Comparison of ENCODE assay signal across 7 cellular contexts in the genomic region with DNA sequence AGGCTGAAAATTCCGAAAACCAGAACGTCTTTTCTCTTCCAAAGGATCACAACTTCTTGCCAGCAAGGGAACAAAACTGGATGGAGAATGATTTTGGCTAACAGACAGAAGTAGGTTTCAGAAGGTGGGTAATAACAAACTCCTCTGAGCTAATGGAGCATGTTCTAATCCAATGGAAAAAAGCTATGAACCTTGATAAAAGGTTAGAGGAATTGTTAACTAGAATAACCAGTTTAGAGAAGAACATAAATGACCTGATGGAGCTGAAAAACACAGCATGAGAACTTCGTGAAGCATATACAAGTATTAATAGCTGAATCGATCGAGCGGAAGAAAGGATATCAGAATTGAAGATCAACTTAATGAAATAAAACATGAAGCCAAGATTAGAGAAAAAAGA.
DNase-seq lines count a peak whose midpoint lies in the region; ATAC-seq and TF ChIP-seq lines count a peak whose summit lies in the region.
"Not testable (repeated sequence)": the region's sequence is repeated elsewhere in the genome, so short reads cannot be mapped to it uniquely, and the experiment has no call there.

No MANE protein-coding gene starts in this region.

- H2BK20ac ChIP-seq in IMR-90 (ENCODE audit: low read depth, low read length), result not testable (repeated sequence)

- CTCF ChIA-PET in IMR-90 (lab: Yijun Ruan, JAX), result not testable (repeated sequence)

- in situ Hi-C loops in IMR-90 (cut with MboI; ENCODE audit: low sequenced_read_pairs), result not testable (repeated sequence)

- BruUV-seq in IMR-90 (replicated peaks; lab: Mats Ljungman, UMichigan), result not testable (repeated sequence)

- POLR2A ChIA-PET in IMR-90 (lab: Charles Lee; ENCODE audit: unreplicated experiment), result not testable (repeated sequence)

- not testable (repeated sequence) for H3K79me1 ChIP-seq in IMR-90 (ENCODE audit: low read depth in 1 of 2, low read length in 2 of 2)

- TF ChIP-seq RAD21 in IMR-90 (IDR thresholded peaks at IDR 0.05; ENCODE audit: low read length); Ishikawa (IDR thresholded peaks at IDR 0.05; ENCODE audit: low read depth): not testable (repeated sequence)

- not testable (repeated sequence) for H3K18ac ChIP-seq in IMR-90 (ENCODE audit: low read depth, low read length)

- H3K4me2 ChIP-seq in IMR-90 (ENCODE audit: low read depth, low read length), result not testable (repeated sequence)

- H4K91ac ChIP-seq in IMR-90 (ENCODE audit: insufficient read depth, low read depth, low read length), result not testable (repeated sequence)

- not testable (repeated sequence) for H3K27me3 ChIP-seq in IMR-90 (ENCODE audit: control insufficient read depth, insufficient read depth, low read length); thyroid gland

- not testable (repeated sequence) for H3K9ac ChIP-seq in IMR-90 (ENCODE audit: low read depth, low read length)

- DNase-seq in IMR-90, thyroid gland: not testable (repeated sequence)
- DNase-seq in left kidney (ENCODE audit: low read depth, low spot score) (peak; percentile 23), renal cortical epithelial cell (ENCODE audit: low read depth) (peak; percentile 22)

- not testable (repeated sequence) for H3K27me3 Mint-ChIP-seq in activated naive CD4-positive, alpha-beta T cell treated with anti-CD3 and anti-CD28 coated beads, Interleukin-2, amount 50 U/mL, for 24 hours; nephron (ENCODE audit: low read depth)

- H3K27ac Mint-ChIP-seq in activated naive CD4-positive, alpha-beta T cell treated with anti-CD3 and anti-CD28 coated beads, Interleukin-2, amount 50 U/mL, for 24 hours, result peak overlapping the region; percentile 1
- peak overlapping the region; percentile 52 to 70 (median 64) for H3K27ac Mint-ChIP-seq in nephron

- H2BK5ac ChIP-seq in IMR-90 (ENCODE audit: low read depth, low read length, poor library complexity, severe bottlenecking), result not testable (repeated sequence)

- H3K23ac ChIP-seq in IMR-90 (ENCODE audit: low read depth, low read length), result not testable (repeated sequence)

- dilution Hi-C loops in IMR-90 (cut with HindIII; ENCODE audit: low sequenced_read_pairs, unreplicated experiment), result not testable (repeated sequence)

- H3K56ac ChIP-seq in IMR-90 (ENCODE audit: extremely low read depth, insufficient read depth, low read length), result not testable (repeated sequence)

- not testable (repeated sequence) for TF ChIP-seq POLR2A in IMR-90 (IDR thresholded peaks at IDR 0.05; ENCODE audit: low read depth, low read length); thyroid gland (IDR thresholded peaks at IDR 0.05)

- not testable (repeated sequence) for H3K4me1 Mint-ChIP-seq in activated naive CD4-positive, alpha-beta T cell treated with anti-CD3 and anti-CD28 coated beads, Interleukin-2, amount 50 U/mL, for 24 hours
- peaks cover 30% of the 10 kb centered on the region for H3K4me1 Mint-ChIP-seq in nephron

- not testable (repeated sequence) for H3K36me3 Mint-ChIP-seq in activated naive CD4-positive, alpha-beta T cell treated with anti-CD3 and anti-CD28 coated beads, Interleukin-2, amount 50 U/mL, for 24 hours; nephron (ENCODE audit: low read depth)

- peak; percentile 75 for TF ChIP-seq EP300 in Ishikawa (IDR thresholded peaks at IDR 0.05; ENCODE audit: borderline replicate concordance)

- not testable (repeated sequence) for ATAC-seq in IMR-90 (ENCODE audit: low read depth)

- H2AK9ac ChIP-seq in IMR-90 (replicated peaks; ENCODE audit: low read depth, low read length, poor library complexity), result not testable (repeated sequence)

- H4K20me1 ChIP-seq in IMR-90 (ENCODE audit: insufficient read depth, low read length), result not testable (repeated sequence)

- not testable (repeated sequence) for H2AFZ ChIP-seq in IMR-90 (replicated peaks; ENCODE audit: low read length, poor library complexity)

- intact Hi-C loops in IMR-90 (cut with micrococcal nuclease), result loop anchor here (5.0 kb wide), 3 partner anchors 237 to 857 kb away; partner anchors contain the start of gene TBL1XR1
- intact Hi-C loops in thyroid gland (cut with DNase I), result not testable (repeated sequence)

- not testable (repeated sequence) for H3K4me1 ChIP-seq in IMR-90 (ENCODE audit: control insufficient read depth, insufficient read depth, low read length)
- H3K4me1 ChIP-seq in thyroid gland, result peaks cover 32 to 48% of the 10 kb centered on the region in 2 donors

- H3K9me3 Mint-ChIP-seq in activated naive CD4-positive, alpha-beta T cell treated with anti-CD3 and anti-CD28 coated beads, Interleukin-2, amount 50 U/mL, for 24 hours, result peaks cover 11% of the 10 kb centered on the region
- peaks cover 31% of the 10 kb centered on the region for H3K9me3 Mint-ChIP-seq in nephron

- 0 out of 3 replicates have a peak overlapping the region, but pooled peaks have one; percentile 6 for H2BK15ac ChIP-seq in IMR-90 (ENCODE audit: low read depth, low read length)

- not testable (repeated sequence) for H3K27ac ChIP-seq in IMR-90 (ENCODE audit: insufficient read depth, low read length)
- peak overlapping the region; percentile 85 to 96 (median 94) for H3K27ac ChIP-seq in thyroid gland

- H3K4ac ChIP-seq in IMR-90 (ENCODE audit: low read depth, low read length), result not testable (repeated sequence)

- H3K9me1 ChIP-seq in IMR-90 (ENCODE audit: insufficient read depth, low read length), result not testable (repeated sequence)

- not testable (repeated sequence) for H3K36me3 ChIP-seq in IMR-90 (ENCODE audit: control insufficient read depth, insufficient read depth, low read length); thyroid gland

- no CpG with 5 or more reads among the region's 6 CpGs for WGBS in IMR-90 (ENCODE audit: extremely low coverage in 2 of 2, insufficient read length in 1 of 2), 2 experiments
- WGBS in thyroid gland, 2 donors, result 57 to 69% methylated on average over 6 of the region's 6 CpGs

- H3K14ac ChIP-seq in IMR-90 (replicated peaks; ENCODE audit: low read depth, low read length), result not testable (repeated sequence)

- not testable (repeated sequence) for H3K9me3 ChIP-seq in IMR-90 (ENCODE audit: control insufficient read depth, insufficient read depth, low read length); thyroid gland

- not testable (repeated sequence) for TF ChIP-seq CTCF in IMR-90 (conservative IDR thresholded peaks at IDR 0.05; ENCODE audit: low read depth, low read length); nephron (IDR thresholded peaks at IDR 0.05; ENCODE audit: unreplicated experiment in 3 of 3); thyroid gland (IDR thresholded peaks at IDR 0.05)

- not testable (repeated sequence) for H4K5ac ChIP-seq in IMR-90 (ENCODE audit: low read depth, low read length)

- not testable (repeated sequence) for H2AK5ac ChIP-seq in IMR-90 (ENCODE audit: low read depth, low read length)

- H4K8ac ChIP-seq in IMR-90 (ENCODE audit: low read depth in 2 of 2, low read length in 2 of 2), result not testable (repeated sequence)

- H2BK120ac ChIP-seq in IMR-90 (ENCODE audit: low read depth, low read length), result not testable (repeated sequence)

- not testable (repeated sequence) for H3K4me3 ChIP-seq in IMR-90 (ENCODE audit: insufficient read depth, low read depth, low read length); thyroid gland (replicated peaks in 1 of 3)

- H3K4me3 Mint-ChIP-seq in activated naive CD4-positive, alpha-beta T cell treated with anti-CD3 and anti-CD28 coated beads, Interleukin-2, amount 50 U/mL, for 24 hours; nephron: not testable (repeated sequence)

TF ChIP-seq in Ishikawa, 13 proteins besides CTCF, POLR2A, EP300 and RAD21:
- TF ChIP-seq TCF12 (IDR thresholded peaks at IDR 0.05; ENCODE audit: low read depth), result peak; percentile 55; the same call in 1 of the 2 replicates
- TF ChIP-seq FOXM1 (IDR thresholded peaks at IDR 0.05; ENCODE audit: borderline replicate concordance, low read depth), result peak; percentile 52; the same call in 1 of the 2 replicates
- TF ChIP-seq NFIC (IDR thresholded peaks at IDR 0.05), result peak; percentile 48; the same call in 1 of the 2 replicates
- TF ChIP-seq TEAD4 (IDR thresholded peaks at IDR 0.05), result peak; percentile 26; the same call in 1 of the 2 replicates
